Comparison of ENCODE assay signal across 4 cellular contexts in the genomic region with DNA sequence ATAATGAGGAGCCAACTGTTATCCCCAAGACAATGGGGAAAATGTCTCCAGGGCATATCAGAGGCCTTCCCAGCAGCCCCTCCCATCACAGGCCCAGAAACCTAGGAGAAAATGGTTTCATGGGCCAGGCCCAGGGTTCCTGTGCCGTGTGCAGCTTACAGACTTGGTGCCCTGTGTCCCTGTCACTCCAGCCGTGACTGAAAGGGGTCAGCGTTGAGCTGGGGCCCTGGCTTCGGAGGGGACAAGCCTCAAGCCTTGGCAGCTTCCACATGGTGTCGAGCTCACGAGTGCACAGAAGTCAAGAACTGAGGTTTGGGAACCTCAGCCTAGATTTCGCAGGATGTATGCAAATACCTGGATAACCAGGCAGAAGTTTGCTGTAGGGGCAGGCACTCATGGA.
TF ChIP-seq lines count a peak whose summit lies in the region.

No MANE protein-coding gene starts in this region.

TF ChIP-seq in SK-N-SH, 30 proteins besides CTCF, POLR2A, EP300 and RAD21:
- TF ChIP-seq YY1 (IDR thresholded peaks at IDR 0.05; ENCODE audit: low read depth) (no peak), JUND (IDR thresholded peaks at IDR 0.05) (no peak), NRF1 (IDR thresholded peaks at IDR 0.05; ENCODE audit: low read depth, low read length) (no peak), TEAD4 (IDR thresholded peaks at IDR 0.05; ENCODE audit: borderline replicate concordance, insufficient read depth) (no peak), MEF2A (IDR thresholded peaks at IDR 0.05; ENCODE audit: borderline replicate concordance, low read depth) (no peak), EZH2phosphoT487 (IDR thresholded peaks at IDR 0.05; ENCODE audit: borderline replicate concordance, low read depth) (no peak), GABPA (IDR thresholded peaks at IDR 0.05; ENCODE audit: low read depth) (no peak), TAF1 (IDR thresholded peaks at IDR 0.05; ENCODE audit: borderline replicate concordance, low read depth, low read length) (no peak)
- TF ChIP-seq, protein P1, sequence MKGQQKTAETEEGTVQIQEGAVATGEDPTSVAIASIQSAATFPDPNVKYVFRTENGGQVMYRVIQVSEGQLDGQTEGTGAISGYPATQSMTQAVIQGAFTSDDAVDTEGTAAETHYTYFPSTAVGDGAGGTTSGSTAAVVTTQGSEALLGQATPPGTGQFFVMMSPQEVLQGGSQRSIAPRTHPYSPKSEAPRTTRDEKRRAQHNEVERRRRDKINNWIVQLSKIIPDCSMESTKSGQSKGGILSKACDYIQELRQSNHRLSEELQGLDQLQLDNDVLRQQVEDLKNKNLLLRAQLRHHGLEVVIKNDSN (IDR thresholded peaks at IDR 0.05; ENCODE audit: borderline replicate concordance, low read depth): no peak
- TF ChIP-seq, protein P2, sequence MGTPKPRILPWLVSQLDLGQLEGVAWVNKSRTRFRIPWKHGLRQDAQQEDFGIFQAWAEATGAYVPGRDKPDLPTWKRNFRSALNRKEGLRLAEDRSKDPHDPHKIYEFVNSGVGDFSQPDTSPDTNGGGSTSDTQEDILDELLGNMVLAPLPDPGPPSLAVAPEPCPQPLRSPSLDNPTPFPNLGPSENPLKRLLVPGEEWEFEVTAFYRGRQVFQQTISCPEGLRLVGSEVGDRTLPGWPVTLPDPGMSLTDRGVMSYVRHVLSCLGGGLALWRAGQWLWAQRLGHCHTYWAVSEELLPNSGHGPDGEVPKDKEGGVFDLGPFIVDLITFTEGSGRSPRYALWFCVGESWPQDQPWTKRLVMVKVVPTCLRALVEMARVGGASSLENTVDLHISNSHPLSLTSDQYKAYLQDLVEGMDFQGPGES (IDR thresholded peaks at IDR 0.05; ENCODE audit: low read depth, low read length): no peak
- TF ChIP-seq, protein P3, sequence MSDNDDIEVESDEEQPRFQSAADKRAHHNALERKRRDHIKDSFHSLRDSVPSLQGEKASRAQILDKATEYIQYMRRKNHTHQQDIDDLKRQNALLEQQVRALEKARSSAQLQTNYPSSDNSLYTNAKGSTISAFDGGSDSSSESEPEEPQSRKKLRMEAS (IDR thresholded peaks at IDR 0.05; ENCODE audit: low read depth): no peak
TF ChIP-seq in SK-N-SH: peak in this region for 0.

TF ChIP-seq in SK-N-SH treated with all-trans-retinoic acid at 6 μM for 48 hours, 23 proteins besides CTCF, POLR2A, EP300 and RAD21:
- TF ChIP-seq ZNF565 (CRISPR knock-in tag; conservative IDR thresholded peaks at IDR 0.05; ENCODE audit: low read depth) (no peak), ZNF70 (CRISPR knock-in tag; IDR thresholded peaks at IDR 0.05) (no peak), ZFP3 (CRISPR knock-in tag; IDR thresholded peaks at IDR 0.05) (no peak), ZC3H10 (CRISPR knock-in tag; IDR thresholded peaks at IDR 0.05) (no peak), ZFP30 (CRISPR knock-in tag; IDR thresholded peaks at IDR 0.05) (no peak), ISL1 (CRISPR knock-in tag; IDR thresholded peaks at IDR 0.05) (no peak), RARB (CRISPR knock-in tag; IDR thresholded peaks at IDR 0.05) (no peak)

TF ChIP-seq in IMR-90, 13 proteins besides CTCF, POLR2A, EP300 and RAD21:
- TF ChIP-seq SMC3 (IDR thresholded peaks at IDR 0.05; ENCODE audit: low read depth, low read length): no peak
- no peak for TF ChIP-seq RCOR1 (IDR thresholded peaks at IDR 0.05; ENCODE audit: insufficient replicate concordance, low read length)
- TF ChIP-seq RFX5 (IDR thresholded peaks at IDR 0.05; ENCODE audit: low read depth, low read length): no peak
- no peak for TF ChIP-seq CEBPB (IDR thresholded peaks at IDR 0.05; ENCODE audit: low read depth, low read length)
- TF ChIP-seq, protein P4, sequence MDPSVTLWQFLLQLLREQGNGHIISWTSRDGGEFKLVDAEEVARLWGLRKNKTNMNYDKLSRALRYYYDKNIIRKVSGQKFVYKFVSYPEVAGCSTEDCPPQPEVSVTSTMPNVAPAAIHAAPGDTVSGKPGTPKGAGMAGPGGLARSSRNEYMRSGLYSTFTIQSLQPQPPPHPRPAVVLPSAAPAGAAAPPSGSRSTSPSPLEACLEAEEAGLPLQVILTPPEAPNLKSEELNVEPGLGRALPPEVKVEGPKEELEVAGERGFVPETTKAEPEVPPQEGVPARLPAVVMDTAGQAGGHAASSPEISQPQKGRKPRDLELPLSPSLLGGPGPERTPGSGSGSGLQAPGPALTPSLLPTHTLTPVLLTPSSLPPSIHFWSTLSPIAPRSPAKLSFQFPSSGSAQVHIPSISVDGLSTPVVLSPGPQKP (IDR thresholded peaks at IDR 0.05; ENCODE audit: borderline replicate concordance, low read depth, low read length): no peak
- no peak for TF ChIP-seq BHLHE40 (IDR thresholded peaks at IDR 0.05; ENCODE audit: low read depth, low read length)
- no peak for TF ChIP-seq MAFK (IDR thresholded peaks at IDR 0.05; ENCODE audit: low read depth, low read length)
- no peak for TF ChIP-seq FOS (IDR thresholded peaks at IDR 0.05; ENCODE audit: low read depth, low read length)
- TF ChIP-seq NFE2L2 (IDR thresholded peaks at IDR 0.05; ENCODE audit: low read depth, low read length): no peak
- TF ChIP-seq CHD1 (IDR thresholded peaks at IDR 0.05; ENCODE audit: low read depth, low read length): no peak

TF ChIP-seq in H1, 55 proteins besides CTCF, POLR2A, EP300 and RAD21:
- TF ChIP-seq, protein P3 (IDR thresholded peaks at IDR 0.05): peak; percentile 80
- TF ChIP-seq, protein P5, sequence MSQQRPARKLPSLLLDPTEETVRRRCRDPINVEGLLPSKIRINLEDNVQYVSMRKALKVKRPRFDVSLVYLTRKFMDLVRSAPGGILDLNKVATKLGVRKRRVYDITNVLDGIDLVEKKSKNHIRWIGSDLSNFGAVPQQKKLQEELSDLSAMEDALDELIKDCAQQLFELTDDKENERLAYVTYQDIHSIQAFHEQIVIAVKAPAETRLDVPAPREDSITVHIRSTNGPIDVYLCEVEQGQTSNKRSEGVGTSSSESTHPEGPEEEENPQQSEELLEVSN (IDR thresholded peaks at IDR 0.05): peak; percentile 48; the same call in 1 of the 2 replicates
- TF ChIP-seq EZH2 (IDR thresholded peaks at IDR 0.05; ENCODE audit: low read depth, low read length, severe bottlenecking): no peak
TF ChIP-seq in H1: peak in this region for 2.
